In genomic region chr13:86870388-86870966, GRCh38 we compare ENCODE assay signal across 8 cellular contexts.
DNase-seq lines count a peak whose midpoint lies in the region; ATAC-seq and TF ChIP-seq lines count a peak whose summit lies in the region.

No MANE protein-coding gene starts in this region.

- no peaks in the 10 kb centered on the region for H3K9me3 ChIP-seq in RWPE2 (ENCODE audit: severe bottlenecking)

- peak; percentile 43 for ATAC-seq in GM18907 (IDR thresholded peaks at IDR 0.05; ENCODE audit: unreplicated experiment)
- ATAC-seq in RWPE2 (ENCODE audit: low read depth) = no peak
- ATAC-seq in GM18870 (IDR thresholded peaks at IDR 0.05; ENCODE audit: unreplicated experiment) = no peak
- no peak for ATAC-seq in HG02588 (IDR thresholded peaks at IDR 0.05; ENCODE audit: unreplicated experiment)
- no peak for ATAC-seq in GM18868 (IDR thresholded peaks at IDR 0.05; ENCODE audit: unreplicated experiment)

- TF ChIP-seq CTCF in RWPE2 (IDR thresholded peaks at IDR 0.05; ENCODE audit: poor library complexity, severe bottlenecking) = peak; percentile 71
- TF ChIP-seq CTCF in glutamatergic neuron (IDR thresholded peaks at IDR 0.05; ENCODE audit: partially characterized antibody, unreplicated experiment) = peak; percentile 87

- no peak overlapping the region for H3K27ac Mint-ChIP-seq in glutamatergic neuron (ENCODE audit: unreplicated experiment)

- H3K36me3 Mint-ChIP-seq in glutamatergic neuron (ENCODE audit: unreplicated experiment) = no peaks in the 10 kb centered on the region

- H3K4me1 ChIP-seq in RWPE2 (ENCODE audit: insufficient read depth, poor library complexity, severe bottlenecking) = no peaks in the 10 kb centered on the region

- no peak overlapping the region for H3K4me3 Mint-ChIP-seq in glutamatergic neuron (ENCODE audit: unreplicated experiment)

- H3K9me3 Mint-ChIP-seq in glutamatergic neuron (ENCODE audit: unreplicated experiment) = no peaks in the 10 kb centered on the region

- no peak overlapping the region for H3K4me3 ChIP-seq in RWPE2 (ENCODE audit: severe bottlenecking)

- H3K4me1 Mint-ChIP-seq in glutamatergic neuron (ENCODE audit: low read depth, unreplicated experiment) = no peaks in the 10 kb centered on the region

- no peaks in the 10 kb centered on the region for H3K36me3 ChIP-seq in RWPE2 (ENCODE audit: low read depth)

- peak; percentile 10 for DNase-seq in A172 (ENCODE audit: low spot score)
- no peak for DNase-seq in RWPE2 (ENCODE audit: low spot score)
- no peak for DNase-seq in glutamatergic neuron
- no peak for DNase-seq in HuH-7 (ENCODE audit: low spot score)

- no peaks in the 10 kb centered on the region for H3K27me3 Mint-ChIP-seq in glutamatergic neuron (ENCODE audit: unreplicated experiment)

- no peaks in the 10 kb centered on the region for H3K27me3 ChIP-seq in RWPE2 (ENCODE audit: insufficient read depth, poor library complexity, severe bottlenecking)

- H3K27ac ChIP-seq in RWPE2 (ENCODE audit: poor library complexity, severe bottlenecking) = no peak overlapping the region
